8 cellular contexts compared by ENCODE assay signal in the genomic region with DNA sequence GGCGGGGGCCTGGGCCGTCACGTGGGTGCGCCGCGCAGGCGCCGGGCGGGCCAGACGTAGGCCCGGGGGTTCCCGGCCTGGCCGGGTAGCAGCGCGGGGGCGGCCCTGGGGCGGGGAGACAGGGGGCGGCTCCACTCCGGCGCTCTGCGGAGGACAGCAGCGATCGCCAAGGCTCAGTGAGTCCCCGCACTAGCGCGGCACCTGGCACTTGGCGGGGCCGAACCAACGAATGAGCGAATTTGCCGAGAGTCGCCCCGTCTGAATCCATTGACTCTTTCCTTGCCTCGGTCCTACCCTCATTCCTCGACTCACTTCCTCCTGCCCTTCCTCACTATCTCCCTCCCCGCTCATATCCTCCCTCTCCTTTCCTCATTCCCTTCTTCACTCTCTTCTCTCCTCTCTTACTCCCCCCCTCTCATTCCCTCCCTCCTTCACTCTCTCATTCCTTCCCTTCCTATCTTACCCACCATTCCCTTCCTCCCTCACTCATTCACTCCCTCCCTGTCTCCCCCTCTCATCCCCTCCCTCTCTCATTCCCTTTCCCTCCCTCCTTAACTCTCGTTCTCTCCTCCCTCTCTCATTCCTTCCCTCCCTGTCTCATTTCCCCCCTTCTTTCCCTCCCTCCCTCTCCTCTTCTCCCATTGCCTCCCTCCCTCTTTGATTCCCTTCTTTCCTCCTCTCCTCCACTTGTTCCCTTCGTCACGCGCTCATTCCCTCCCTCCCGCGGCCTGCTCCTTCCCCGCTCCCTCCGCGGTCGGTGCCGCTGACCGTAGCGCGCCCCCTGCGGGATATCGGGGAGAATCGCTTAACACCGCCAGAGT. TPM values are rescaled to one million over a fixed set of nuclear protein-coding genes. Genes with fewer than 3 reads are reported as not detected.
DNase-seq lines count a peak whose midpoint lies in the region; ATAC-seq and TF ChIP-seq lines count a peak whose summit lies in the region.

No MANE protein-coding gene starts in this region.

- H3K9me3 ChIP-seq in ovary (no peaks in the 10 kb centered on the region), thymus (ENCODE audit: control insufficient read depth) (no peaks in the 10 kb centered on the region)

- H3K4me3 Mint-ChIP-seq in activated naive CD8-positive, alpha-beta T cell treated with anti-CD3 and anti-CD28 coated beads, Interleukin-2, amount 10 ng/mL, durations not matched to agents 7 days and 5 days: peak overlapping the region; percentile 98

- ATAC-seq in activated naive CD8-positive, alpha-beta T cell treated with anti-CD3 and anti-CD28 coated beads, Interleukin-2, amount 10 ng/mL, durations not matched to agents 7 days and 5 days (ENCODE audit: low read depth): peak; percentile 99
- ATAC-seq in Right ventricle myocardium inferior: peak; percentile 98

- intact Hi-C loops in Right ventricle myocardium inferior (cut with DNase I) (loop anchor here (2.0 to 5.0 kb wide), 3 partner anchors 39 to 201 kb away; no protein-coding TSS in a partner anchor), ovary (cut with DNase I) (loop anchor here (5.0 to 10.0 kb wide), 4 partner anchors 59 to 209 kb away; no protein-coding TSS in a partner anchor)

- no peaks in the 10 kb centered on the region for H3K9me3 Mint-ChIP-seq in activated naive CD8-positive, alpha-beta T cell treated with anti-CD3 and anti-CD28 coated beads, Interleukin-2, amount 10 ng/mL, durations not matched to agents 7 days and 5 days

- WGBS in ovary, 3 donors: 0 to 1% (median 0%) methylated on average over 34 to 54 of the region's 54 CpGs
- WGBS in thymus: 1% methylated on average over 54 of the region's 54 CpGs

- no peak for TF ChIP-seq EP300 in ovary (IDR thresholded peaks at IDR 0.05)

- peak overlapping the region; percentile 90 for H3K27ac Mint-ChIP-seq in activated naive CD8-positive, alpha-beta T cell treated with anti-CD3 and anti-CD28 coated beads, Interleukin-2, amount 10 ng/mL, durations not matched to agents 7 days and 5 days

- peak; percentile 93 for TF ChIP-seq CTCF in GM10266 (IDR thresholded peaks at IDR 0.05; ENCODE audit: control insufficient read depth, insufficient read depth, low read depth, missing control alignments)
- peak; percentile 94 for TF ChIP-seq CTCF in HFF-Myc (IDR thresholded peaks at IDR 0.05; ENCODE audit: low read depth, low read length, missing control alignments)
- peak; percentile 69 for TF ChIP-seq CTCF in NB4 (IDR thresholded peaks at IDR 0.05; ENCODE audit: low read depth, low read length)
- peak; percentile 83 to 94 (median 90) for TF ChIP-seq CTCF in ovary (IDR thresholded peaks at IDR 0.05)

- H3K27me3 ChIP-seq in ovary (no peaks in the 10 kb centered on the region), thymus (ENCODE audit: control insufficient read depth, insufficient read depth) (peaks cover 11% of the 10 kb centered on the region)

- H3K27me3 Mint-ChIP-seq in activated naive CD8-positive, alpha-beta T cell treated with anti-CD3 and anti-CD28 coated beads, Interleukin-2, amount 10 ng/mL, durations not matched to agents 7 days and 5 days: no peaks in the 10 kb centered on the region

- H3K27ac ChIP-seq in ovary (peak overlapping the region; percentile 77 to 99), thymus (ENCODE audit: low read depth) (peak overlapping the region; percentile 57)

- no peaks in the 10 kb centered on the region for H3K4me1 ChIP-seq in ovary (ENCODE audit: insufficient read depth)
- H3K4me1 ChIP-seq in thymus (ENCODE audit: control insufficient read depth, insufficient read depth, low read length): peaks cover 2% of the 10 kb centered on the region

- H3K4me3 ChIP-seq in HFF-Myc (replicated peaks; ENCODE audit: low read depth, low read length): peak overlapping the region; percentile 62
- H3K4me3 ChIP-seq in NB4 (ENCODE audit: low read depth, low read length): peak overlapping the region; percentile 76
- peak overlapping the region; percentile 52 for H3K4me3 ChIP-seq in ovary
- peak overlapping the region; percentile 79 for H3K4me3 ChIP-seq in thymus (ENCODE audit: low read length)

- TF ChIP-seq POLR2A in NB4 (IDR thresholded peaks at IDR 0.05; ENCODE audit: extremely low read depth, insufficient read length): no peak
- TF ChIP-seq POLR2A in ovary (IDR thresholded peaks at IDR 0.05): peak; percentile 51

- DNase-seq in GM10266 (ENCODE audit: extremely low spot score) (peak; percentile 99), HFF-Myc (ENCODE audit: extremely low read depth, low read depth) (peak; percentile 46), NB4 (ENCODE audit: low read depth) (peak; percentile 94), SKM-1 treated with dmso at 0.1 percent for 144 hours (lab: John Stamatoyannopoulos, UW; ENCODE audit: unreplicated experiment) (peak; percentile 100), Right ventricle myocardium inferior (ENCODE audit: missing footprints) (peak; percentile 96), ovary (peak; percentile 90 to 94 (median 92))
- peak; percentile 95 for DNase-seq in activated naive CD8-positive, alpha-beta T cell treated with anti-CD3 and anti-CD28 coated beads, Interleukin-2, amount 10 ng/mL, durations not matched to agents 7 days and 5 days

- peaks cover 19% of the 10 kb centered on the region for H3K4me1 Mint-ChIP-seq in activated naive CD8-positive, alpha-beta T cell treated with anti-CD3 and anti-CD28 coated beads, Interleukin-2, amount 10 ng/mL, durations not matched to agents 7 days and 5 days

- POLR2A ChIA-PET in activated naive CD8-positive, alpha-beta T cell treated with anti-CD3 and anti-CD28 coated beads, Interleukin-2, amount 10 ng/mL, durations not matched to agents 7 days and 5 days (lab: Charles Lee): interaction anchor here (0.5 to 2.2 kb wide), 6 partner anchors 11 to 94 kb away, joined by 3 to 11 read pairs (median 5); a partner anchor contains a TSS

- peaks cover 7% of the 10 kb centered on the region for H3K36me3 Mint-ChIP-seq in activated naive CD8-positive, alpha-beta T cell treated with anti-CD3 and anti-CD28 coated beads, Interleukin-2, amount 10 ng/mL, durations not matched to agents 7 days and 5 days

- H3K36me3 ChIP-seq in ovary (no peaks in the 10 kb centered on the region), thymus (ENCODE audit: control insufficient read depth, insufficient read depth) (no peaks in the 10 kb centered on the region)

RNA-seq across cellular contexts. Expression of a gene that starts 0.5 kb away (rescaled TPM):
- 10 to 100 TPM; 31.7 to 37.3 TPM for total RNA-seq in activated naive CD8-positive, alpha-beta T cell treated with anti-CD3 and anti-CD28 coated beads, Interleukin-2, amount 10 ng/mL, durations not matched to agents 7 days and 5 days
- 12.4 TPM for total RNA-seq in Right ventricle myocardium inferior
- total RNA-seq in ovary: 10 to 100 TPM; 24.6 to 42.9 (median 28.7) TPM
- polyA plus RNA-seq in ovary: 10 to 100 TPM; 26.9 to 30.7 TPM
- polyA plus RNA-seq in thymus: 14.2 TPM

RNA-seq across cellular contexts. Expression of a gene that starts 11.3 kb away (rescaled TPM):
- 100 to 1,000 TPM; 227 to 233 TPM for total RNA-seq in activated naive CD8-positive, alpha-beta T cell treated with anti-CD3 and anti-CD28 coated beads, Interleukin-2, amount 10 ng/mL, durations not matched to agents 7 days and 5 days
- 38.1 TPM for total RNA-seq in Right ventricle myocardium inferior
- total RNA-seq in ovary: 10 to 100 TPM; 21.9 to 79.3 (median 69.5) TPM
- polyA plus RNA-seq in ovary: 10 to 100 TPM; 23.6 to 40.1 TPM
- polyA plus RNA-seq in thymus: 61.6 TPM

RNA-seq across cellular contexts. Expression of a gene that starts 58.4 kb away (rescaled TPM):
- 1 to 10 TPM; 1.5 to 1.7 TPM for total RNA-seq in activated naive CD8-positive, alpha-beta T cell treated with anti-CD3 and anti-CD28 coated beads, Interleukin-2, amount 10 ng/mL, durations not matched to agents 7 days and 5 days
- 3.0 TPM for total RNA-seq in Right ventricle myocardium inferior
- 10 to 100 TPM; 16.5 to 44.6 (median 30.0) TPM for total RNA-seq in ovary
- polyA plus RNA-seq in ovary: 10 to 100 TPM in 1 of 2 donors, 1 to 10 TPM in 1; 2.1 to 14.1 TPM
- 1.3 TPM for polyA plus RNA-seq in thymus

Comparison
In these comparisons a context has a peak if more than half of its experiments do, and no peak if none do; other contexts are left out.
1. Peak in every context shown above with its lines: DNase-seq, ATAC-seq, H3K4me3 ChIP-seq and H3K27ac ChIP-seq.
2. DNase-seq: peak in every context shown above with its lines; median percentile 100 in SKM-1 treated with dmso at 0.1 percent for 144 hours; 99 in GM10266; 96 in Right ventricle myocardium inferior; 95 in activated naive CD8-positive, alpha-beta T cell treated with anti-CD3 and anti-CD28 coated beads, Interleukin-2, amount 10 ng/mL, durations not matched to agents 7 days and 5 days; 94 in NB4; 92 in ovary; 46 in HFF-Myc.